ENCODE assay signal across 20 cellular contexts in the genomic region with DNA sequence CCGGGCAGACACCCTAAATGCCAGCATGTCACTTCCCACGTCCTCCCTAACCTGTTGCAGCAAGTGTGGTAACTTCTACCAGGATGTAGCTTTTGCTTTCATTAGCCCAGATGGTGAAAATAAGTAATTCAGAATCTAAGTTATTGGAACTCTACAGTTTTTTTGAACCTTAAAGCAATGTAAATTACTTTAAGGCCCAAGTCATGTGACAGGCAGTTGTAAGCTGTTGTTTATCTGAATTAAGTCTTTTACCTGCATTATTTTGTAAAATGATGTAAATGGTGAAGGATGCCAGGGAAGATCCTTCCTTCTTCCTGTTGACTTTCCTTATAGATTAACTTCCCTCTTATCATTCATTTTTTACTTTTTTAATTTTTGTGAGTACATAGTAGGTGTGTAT.
A peak's percentile ranks its signal among the peaks of the same experiment; 100 is the strongest.
DNase-seq lines count a peak whose midpoint lies in the region; ATAC-seq and TF ChIP-seq lines count a peak whose summit lies in the region.
"Had no signal": no experiment of that assay in that cellular context is flagged by ENCODE, and none has a peak within 500 bp of the region (broad histone marks: within the 10 kb centered on the region; RNA-seq: fewer than 3 reads in every experiment).

No MANE protein-coding gene starts in this region.

- CTCF ChIA-PET in HEK293 (lab: Yijun Ruan, JAX) = no interaction called here

- no peaks in the 10 kb centered on the region for H3K79me2 ChIP-seq in DND-41 (ENCODE audit: insufficient read depth, low read length)

- no peaks in the 10 kb centered on the region for H4K20me1 ChIP-seq in DND-41 (ENCODE audit: insufficient read depth, low read length)

- H3K27me3 Mint-ChIP-seq in neural crest cell (ENCODE audit: low read depth) = no peaks in the 10 kb centered on the region
- H3K27me3 Mint-ChIP-seq: CD4-positive, alpha-beta memory T cell had no signal

- H3K4me1 ChIP-seq in DND-41 (ENCODE audit: insufficient read depth, low read length) (peaks cover 22% of the 10 kb centered on the region), HEK293 (ENCODE audit: control insufficient read depth, insufficient read depth, low read length) (no peaks in the 10 kb centered on the region), prostate gland (replicated peaks) (no peaks in the 10 kb centered on the region)
- H3K4me1 ChIP-seq: A549 had no signal

- H3K36me3 ChIP-seq in DND-41 (ENCODE audit: insufficient read depth, low read length) = no peaks in the 10 kb centered on the region
- H3K36me3 ChIP-seq in HEK293 (ENCODE audit: control insufficient read depth in 2 of 2, insufficient read depth in 1 of 2, low read length in 2 of 2) = no peaks in the 10 kb centered on the region
- H3K36me3 ChIP-seq in prostate gland = no peaks in the 10 kb centered on the region

- H3K9me3 Mint-ChIP-seq in neural crest cell = peaks cover 4% of the 10 kb centered on the region
- H3K9me3 Mint-ChIP-seq: HFFc6 had no signal

- DNase-seq in DND-41 (no peak), neural crest cell (ENCODE audit: low read depth, low spot score) (no peak), GDM1 (lab: John Stamatoyannopoulos, UW) (no peak), NCI-H2107 treated with DMSO at 0.1 percent for 48 hours (lab: John Stamatoyannopoulos, UW; ENCODE audit: unreplicated experiment) (no peak), prostate gland (ENCODE audit: low spot score) (no peak)
- DNase-seq: 8988T; ACHN; AML-193; C1 segment of cervical spinal cord; Calu3; CD4-positive, alpha-beta memory T cell; COR-L47; DMS53; DMS79 treated with DMSO at 0.1 percent for 48 hours; H9; HFFc6 had no signal

- TF ChIP-seq CTCF in DND-41 (IDR thresholded peaks at IDR 0.05; ENCODE audit: borderline replicate concordance, extremely low read depth, low read length, poor library complexity, severe bottlenecking) (no peak), HEK293 (tag by site-specific recombination; IDR thresholded peaks at IDR 0.05) (no peak), neural crest cell (conservative IDR thresholded peaks at IDR 0.05) (no peak), prostate gland (IDR thresholded peaks at IDR 0.05) (no peak)

- no peaks in the 10 kb centered on the region for H3K27me3 ChIP-seq in DND-41 (ENCODE audit: insufficient read depth, low read length, poor library complexity)
- no peaks in the 10 kb centered on the region for H3K27me3 ChIP-seq in prostate gland (replicated peaks; ENCODE audit: insufficient read depth)

- H3K4me3 ChIP-seq in DND-41 (ENCODE audit: low read depth in 1 of 2, low read length in 2 of 2) = no peak overlapping the region
- H3K4me3 ChIP-seq in HEK293 (ENCODE audit: low read depth, low read length) = no peak overlapping the region
- H3K4me3 ChIP-seq in prostate gland = no peak overlapping the region
- H3K4me3 ChIP-seq: A549, GM12878 had no signal

- peak overlapping the region; percentile 10 for H3K27ac Mint-ChIP-seq in neural crest cell (ENCODE audit: unreplicated experiment)
- H3K27ac Mint-ChIP-seq: CD4-positive, alpha-beta memory T cell; H9; HFFc6 had no signal

- H3K4me1 Mint-ChIP-seq in neural crest cell = peaks cover 9% of the 10 kb centered on the region
- H3K4me1 Mint-ChIP-seq: CD4-positive, alpha-beta memory T cell had no signal

- no peak for TF ChIP-seq POLR2A in prostate gland (IDR thresholded peaks at IDR 0.05)

- no peak overlapping the region for H3K4me3 Mint-ChIP-seq in neural crest cell
- H3K4me3 Mint-ChIP-seq: CD4-positive, alpha-beta memory T cell; H9; HFFc6 had no signal

- POLR2A ChIA-PET in HEK293 (lab: Yijun Ruan, JAX) = no interaction called here

- H3K9me3 ChIP-seq in DND-41 (ENCODE audit: insufficient read depth, low read length, severe bottlenecking) (no peaks in the 10 kb centered on the region), HEK293 (ENCODE audit: control insufficient read depth, insufficient read depth, low read depth, low read length) (no peaks in the 10 kb centered on the region), prostate gland (no peaks in the 10 kb centered on the region)
- H3K9me3 ChIP-seq: A549 had no signal

- peak overlapping the region; percentile 34; the same call in 1 of the 2 replicates for H2AFZ ChIP-seq in DND-41 (ENCODE audit: low read depth, low read length)

- no peaks in the 10 kb centered on the region for H3K36me3 Mint-ChIP-seq in neural crest cell (ENCODE audit: low read depth)
- H3K36me3 Mint-ChIP-seq: CD4-positive, alpha-beta memory T cell had no signal

- H3K9ac ChIP-seq in DND-41 (ENCODE audit: low read depth, low read length) = no peak overlapping the region

- intact Hi-C loops in prostate gland (cut with DNase I) = no loop called here

- peak; percentile 59; the same call in 2 of the 3 replicates for ATAC-seq in DND-41 (ENCODE audit: insufficient read depth, low read depth)
- ATAC-seq: A549, GM12878, HCT116 had no signal

- H3K4me2 ChIP-seq in DND-41 (ENCODE audit: insufficient read depth, low read length) = no peak overlapping the region
- H3K4me2 ChIP-seq: A549 had no signal

- WGBS in prostate gland = 27% methylated on average over 2 of the region's 2 CpGs

- H3K27ac ChIP-seq in DND-41 (ENCODE audit: low read length) = no peak overlapping the region; the same call in 1 of the 2 replicates
- H3K27ac ChIP-seq in HEK293 (ENCODE audit: extremely low read depth, low read depth, low read length) = no peak overlapping the region
- H3K27ac ChIP-seq in prostate gland = no peak overlapping the region
- H3K27ac ChIP-seq: A549 had no signal

TF ChIP-seq in HEK293, 187 proteins besides CTCF, POLR2A, EP300 and RAD21:
- TF ChIP-seq SCRT2 (tag by site-specific recombination; IDR thresholded peaks at IDR 0.05) (peak; percentile 37; the same call in 1 of the 2 replicates), ZNF155 (tag by site-specific recombination; IDR thresholded peaks at IDR 0.05) (no peak), IKZF3 (tag by site-specific recombination; IDR thresholded peaks at IDR 0.05) (no peak)
- TF ChIP-seq, protein P1, sequence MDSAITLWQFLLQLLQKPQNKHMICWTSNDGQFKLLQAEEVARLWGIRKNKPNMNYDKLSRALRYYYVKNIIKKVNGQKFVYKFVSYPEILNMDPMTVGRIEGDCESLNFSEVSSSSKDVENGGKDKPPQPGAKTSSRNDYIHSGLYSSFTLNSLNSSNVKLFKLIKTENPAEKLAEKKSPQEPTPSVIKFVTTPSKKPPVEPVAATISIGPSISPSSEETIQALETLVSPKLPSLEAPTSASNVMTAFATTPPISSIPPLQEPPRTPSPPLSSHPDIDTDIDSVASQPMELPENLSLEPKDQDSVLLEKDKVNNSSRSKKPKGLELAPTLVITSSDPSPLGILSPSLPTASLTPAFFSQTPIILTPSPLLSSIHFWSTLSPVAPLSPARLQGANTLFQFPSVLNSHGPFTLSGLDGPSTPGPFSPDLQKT (IDR thresholded peaks at IDR 0.05; ENCODE audit: borderline replicate concordance, low read depth, low read length) = no peak
